1 cellular context compared by ENCODE assay signal in the genomic region with DNA sequence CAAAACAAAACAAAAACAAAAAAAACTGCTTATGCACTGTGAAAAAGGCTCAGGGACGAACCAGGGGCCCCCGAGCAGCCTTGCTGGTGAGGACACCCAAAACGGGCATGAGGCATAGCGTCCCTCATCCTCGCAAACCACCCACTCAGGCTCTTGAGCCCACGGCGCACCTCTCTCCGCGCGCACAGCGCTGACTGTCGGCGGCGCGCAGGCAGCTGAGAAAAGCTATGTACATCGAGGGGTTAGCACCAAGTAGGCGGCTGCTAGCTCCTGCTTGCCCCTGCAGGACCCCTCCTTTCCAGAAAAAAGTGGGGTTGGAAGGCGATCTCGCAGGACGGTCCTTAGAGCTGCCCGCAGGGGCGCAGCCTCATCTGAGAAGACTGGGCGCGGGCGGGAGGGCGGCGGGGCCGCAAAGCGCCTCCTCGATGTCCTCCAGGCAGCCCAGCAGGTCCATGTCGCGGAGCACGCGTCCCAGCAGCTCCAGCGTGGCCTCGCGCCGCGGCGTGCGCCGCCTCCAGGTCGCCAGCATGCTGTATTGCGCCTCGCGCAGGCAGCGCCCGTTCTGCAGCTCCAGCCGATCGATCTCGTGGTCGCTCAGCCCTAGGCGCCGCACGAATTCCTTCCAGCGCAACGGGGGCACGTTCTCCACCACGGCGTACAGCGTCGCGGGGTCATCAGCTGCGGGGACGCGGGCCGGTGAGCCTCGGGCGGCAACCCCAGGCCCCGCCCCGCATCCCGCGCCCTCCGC.
TF ChIP-seq lines count a peak whose summit lies in the region.

No MANE protein-coding gene starts in this region.

TF ChIP-seq in K562, 482 proteins besides CTCF, POLR2A, EP300 and RAD21:
- TF ChIP-seq, protein P1, sequence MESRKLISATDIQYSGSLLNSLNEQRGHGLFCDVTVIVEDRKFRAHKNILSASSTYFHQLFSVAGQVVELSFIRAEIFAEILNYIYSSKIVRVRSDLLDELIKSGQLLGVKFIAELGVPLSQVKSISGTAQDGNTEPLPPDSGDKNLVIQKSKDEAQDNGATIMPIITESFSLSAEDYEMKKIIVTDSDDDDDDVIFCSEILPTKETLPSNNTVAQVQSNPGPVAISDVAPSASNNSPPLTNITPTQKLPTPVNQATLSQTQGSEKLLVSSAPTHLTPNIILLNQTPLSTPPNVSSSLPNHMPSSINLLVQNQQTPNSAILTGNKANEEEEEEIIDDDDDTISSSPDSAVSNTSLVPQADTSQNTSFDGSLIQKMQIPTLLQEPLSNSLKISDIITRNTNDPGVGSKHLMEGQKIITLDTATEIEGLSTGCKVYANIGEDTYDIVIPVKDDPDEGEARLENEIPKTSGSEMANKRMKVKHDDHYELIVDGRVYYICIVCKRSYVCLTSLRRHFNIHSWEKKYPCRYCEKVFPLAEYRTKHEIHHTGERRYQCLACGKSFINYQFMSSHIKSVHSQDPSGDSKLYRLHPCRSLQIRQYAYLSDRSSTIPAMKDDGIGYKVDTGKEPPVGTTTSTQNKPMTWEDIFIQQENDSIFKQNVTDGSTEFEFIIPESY (CRISPR knock-in tag; IDR thresholded peaks at IDR 0.05), result peak; percentile 94
- TF ChIP-seq, protein P2, sequence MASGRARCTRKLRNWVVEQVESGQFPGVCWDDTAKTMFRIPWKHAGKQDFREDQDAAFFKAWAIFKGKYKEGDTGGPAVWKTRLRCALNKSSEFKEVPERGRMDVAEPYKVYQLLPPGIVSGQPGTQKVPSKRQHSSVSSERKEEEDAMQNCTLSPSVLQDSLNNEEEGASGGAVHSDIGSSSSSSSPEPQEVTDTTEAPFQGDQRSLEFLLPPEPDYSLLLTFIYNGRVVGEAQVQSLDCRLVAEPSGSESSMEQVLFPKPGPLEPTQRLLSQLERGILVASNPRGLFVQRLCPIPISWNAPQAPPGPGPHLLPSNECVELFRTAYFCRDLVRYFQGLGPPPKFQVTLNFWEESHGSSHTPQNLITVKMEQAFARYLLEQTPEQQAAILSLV (tag; IDR thresholded peaks at IDR 0.05), result no peak
- peak; percentile 58 for TF ChIP-seq POLR2G (IDR thresholded peaks at IDR 0.05; ENCODE audit: low read depth, low read length)
- peak; percentile 48; the same call in 1 of the 2 replicates for TF ChIP-seq RBFOX2 (IDR thresholded peaks at IDR 0.05; ENCODE audit: low read depth, low read length)
